ENCODE assay signal across 8 cellular contexts in genomic region chr17:58200024-58200633, GRCh38. TPM values are rescaled to one million over a fixed set of nuclear protein-coding genes. Genes with fewer than 3 reads are reported as not detected.
DNase-seq lines count a peak whose midpoint lies in the region; ATAC-seq and TF ChIP-seq lines count a peak whose summit lies in the region.

No MANE protein-coding gene starts in this region.

- H3K79me2 ChIP-seq in GM23248 (ENCODE audit: insufficient read depth), result no peaks in the 10 kb centered on the region

- H3K27me3 ChIP-seq in GM23248 (replicated peaks; ENCODE audit: insufficient read depth), result peaks cover 18% of the 10 kb centered on the region; the same call in 1 of the 2 replicates
- H3K27me3 ChIP-seq in prostate gland (replicated peaks; ENCODE audit: insufficient read depth), result no peaks in the 10 kb centered on the region

- H3F3A ChIP-seq in GM23248 (ENCODE audit: insufficient read depth), result no peaks in the 10 kb centered on the region

- no peaks in the 10 kb centered on the region for H3K36me3 ChIP-seq in GM23248 (ENCODE audit: low read depth)
- H3K36me3 ChIP-seq in prostate gland, result no peaks in the 10 kb centered on the region

- no peak for TF ChIP-seq POLR2A in prostate gland (IDR thresholded peaks at IDR 0.05)

- no peak overlapping the region for H3K4me2 ChIP-seq in GM23248 (ENCODE audit: unreplicated experiment)

- H3K9ac ChIP-seq in GM23248, result no peak overlapping the region

- TF ChIP-seq CTCF in prostate gland (IDR thresholded peaks at IDR 0.05), result peak in 2 of 4 experiments; percentile 15 to 24

- H3K27ac ChIP-seq in GM23248 (no peak overlapping the region), prostate gland (no peak overlapping the region)

- 34 to 42% methylated on average over 14 of the region's 14 CpGs for WGBS in GM23248 (ENCODE audit: low coverage in 1 of 2, low lambda C conversion rate in 2 of 2, missing lambda C conversion rate in 2 of 2), 2 experiments
- WGBS in prostate gland, result 44% methylated on average over 14 of the region's 14 CpGs

- H3K4me3 ChIP-seq in GM23248 (no peak overlapping the region), prostate gland (no peak overlapping the region)

- H4K20me1 ChIP-seq in GM23248 (ENCODE audit: insufficient read depth), result no peaks in the 10 kb centered on the region

- H3K9me3 ChIP-seq in GM23248 (ENCODE audit: low read depth) (no peaks in the 10 kb centered on the region), prostate gland (no peaks in the 10 kb centered on the region)

- DNase-seq in CD1c-positive myeloid dendritic cell (ENCODE audit: extremely low spot score), result peak; percentile 76
- peak; percentile 64 for DNase-seq in GM23248
- peak; percentile 58 for DNase-seq in NCI-H748 treated with DMSO at 0.1 percent for 48 hours (lab: John Stamatoyannopoulos, UW)
- peak; percentile 4 to 37 for DNase-seq in activated CD8-positive, alpha-beta memory T cell treated with anti-CD3 and anti-CD28 coated beads for 1 hour (ENCODE audit: extremely low read depth in 1 of 2, low read depth in 1 of 2)
- peak; percentile 20 for DNase-seq in prostate gland (ENCODE audit: low spot score)
- no peak for DNase-seq in cortex of kidney (lab: John Stamatoyannopoulos, UW)

- H3K4me1 ChIP-seq in GM23248 (ENCODE audit: insufficient read depth), result no peaks in the 10 kb centered on the region
- no peaks in the 10 kb centered on the region for H3K4me1 ChIP-seq in prostate gland (replicated peaks)

- H3K9me2 ChIP-seq in GM23248 (ENCODE audit: insufficient read depth), result no peaks in the 10 kb centered on the region

- ATAC-seq in esophagus mucosa, result peak; percentile 86
- no peak for ATAC-seq in GM18511 (IDR thresholded peaks at IDR 0.05; ENCODE audit: unreplicated experiment)

- intact Hi-C loops in prostate gland (cut with DNase I), result no loop called here

- H2AFZ ChIP-seq in GM23248, result no peak overlapping the region

- in situ Hi-C loops in GM23248 (cut with MboI), result no loop called here

RNA-seq across cellular contexts. Expression of gene EPX, which starts 7.6 kb away (rescaled TPM):
- not detected in 2 replicates for total RNA-seq in GM23248 (2014; rRNA removed; shearing (Covaris generic))
- polyA plus RNA-seq in GM23248 (2016; fragmentation: Nextera tagmentation; extraction: Ambion mirVana), result not detected in 2 replicates
- total RNA-seq in esophagus mucosa (not detected), prostate gland (not detected)

RNA-seq across cellular contexts. Expression of gene MKS1, which starts 18.9 kb away (rescaled TPM):
- 10.2 and 15.3 TPM in 2 replicates for total RNA-seq in GM23248 (2014; rRNA removed; shearing (Covaris generic))
- 14.1 and 15.7 TPM in 2 replicates for polyA plus RNA-seq in GM23248 (2016; fragmentation: Nextera tagmentation; extraction: Ambion mirVana)
- 13.6 TPM for total RNA-seq in esophagus mucosa
- 10 to 100 TPM; 14.1 to 28.7 TPM for total RNA-seq in prostate gland

RNA-seq across cellular contexts. Expression of gene OR4D2, which starts 33.3 kb away (rescaled TPM):
- not detected in 2 replicates for total RNA-seq in GM23248 (2014; rRNA removed; shearing (Covaris generic))
- polyA plus RNA-seq in GM23248 (2016; fragmentation: Nextera tagmentation; extraction: Ambion mirVana), result not detected in 2 replicates
- total RNA-seq in esophagus mucosa (not detected), prostate gland (not detected)

RNA-seq across cellular contexts. Expression of gene LPO, which starts 38.3 kb away (rescaled TPM):
- total RNA-seq in GM23248 (2014; rRNA removed; shearing (Covaris generic)), result not detected in 2 replicates
- 0.11 TPM in 1 of 2 replicates, not detected in the other for polyA plus RNA-seq in GM23248 (2016; fragmentation: Nextera tagmentation; extraction: Ambion mirVana)
- total RNA-seq in esophagus mucosa (0.44 TPM), prostate gland (not detected)

RNA-seq across cellular contexts. Expression of gene OR4D1, which starts 51.9 kb away (rescaled TPM):
- total RNA-seq in GM23248 (2014; rRNA removed; shearing (Covaris generic)), result not detected in 2 replicates
- not detected in 2 replicates for polyA plus RNA-seq in GM23248 (2016; fragmentation: Nextera tagmentation; extraction: Ambion mirVana)
- total RNA-seq in esophagus mucosa (not detected), prostate gland (under 1 TPM in 1 of 2 donors, not detected in 1; 0.34 TPM)
